In genomic region chr12:132102297-132102696, GRCh38 we compare ENCODE assay signal across 5 cellular contexts.
"Had no signal": no experiment of that assay in that cellular context is flagged by ENCODE, and none has a peak within 500 bp of the region (broad histone marks: within the 10 kb centered on the region; RNA-seq: fewer than 3 reads in every experiment).

No MANE protein-coding gene starts in this region.

- H3K9me3 Mint-ChIP-seq: GM23338, H9 had no signal

- DNase-seq: H9, HCEC 1CT, IMR-90 had no signal

- H3K4me3 Mint-ChIP-seq: GM23338, H9 had no signal

- ATAC-seq: K562 had no signal

- H3K4me3 ChIP-seq: GM23338, K562 had no signal
